In the genomic region with DNA sequence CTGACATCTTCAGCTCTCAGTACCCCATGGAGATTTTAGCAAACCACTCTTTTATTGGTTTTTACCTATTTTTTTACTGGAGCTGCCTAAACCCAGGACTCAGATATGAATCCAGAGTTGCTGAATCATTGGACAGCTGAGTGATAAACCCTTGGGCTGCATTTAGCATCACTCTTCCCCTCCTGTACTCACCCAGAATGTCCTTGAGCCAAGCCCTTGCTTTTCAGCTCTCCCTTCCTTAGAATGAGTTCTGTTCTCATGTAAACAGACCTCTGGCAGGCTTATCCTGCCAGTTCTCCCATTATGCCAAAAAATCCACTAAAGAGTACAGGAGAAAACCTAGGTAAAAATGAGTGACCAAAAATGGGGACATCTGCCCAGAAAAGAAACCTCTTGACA, we compare ENCODE assay signal across 15 cellular contexts.
"Had no signal": no experiment of that assay in that cellular context is flagged by ENCODE, and none has a peak within 500 bp of the region (broad histone marks: within the 10 kb centered on the region; RNA-seq: fewer than 3 reads in every experiment).

No MANE protein-coding gene starts in this region.

- H3K36me3 ChIP-seq: brain microvascular endothelial cell, left lung, right lobe of liver, tibial artery had no signal

- H3K4me1 ChIP-seq: left lung, psoas muscle, right lobe of liver, tibial artery had no signal

- H3K9me3 Mint-ChIP-seq: activated naive CD8-positive, alpha-beta T cell treated with anti-CD3 and anti-CD28 coated beads for 36 hours; activated T-helper 1 cell treated with anti-CD3 and anti-CD28 coated beads, Interleukin-12 subunit alpha, Interleukin-12 subunit beta, Interleukin-2, Interleukin-4 antibody, amounts not matched to agents 30 ng/mL and 10 ng/mL and 1 ng/mL, durations not matched to agents 14 hours and 24 hours and 36 hours; T-helper 2 cell treated with Interferon-gamma antibody and Interleukin-4, amounts not matched to agents 5 μg/mL and 100 μg/mL, for 36 hours had no signal

- ATAC-seq: left lung, right lobe of liver had no signal

- H3K4me1 Mint-ChIP-seq: activated naive CD8-positive, alpha-beta T cell treated with anti-CD3 and anti-CD28 coated beads for 36 hours had no signal

- H3K9me3 ChIP-seq: left lung, psoas muscle, right lobe of liver, tibial artery had no signal

- H3K36me3 Mint-ChIP-seq: activated naive CD8-positive, alpha-beta T cell treated with anti-CD3 and anti-CD28 coated beads for 36 hours had no signal

- H3K4me3 ChIP-seq: left lung, psoas muscle, right lobe of liver, tibial artery had no signal

- DNase-seq: activated CD4-positive, alpha-beta T cell treated with anti-CD3 and anti-CD28 coated beads, Interleukin-2, amount 50 U/mL, for 1 hour; activated naive CD8-positive, alpha-beta T cell treated with anti-CD3 and anti-CD28 coated beads for 36 hours; brain microvascular endothelial cell; cerebellar nuclear complex; effector CD8-positive, alpha-beta T cell; left lung; mesenchymal stem cell; psoas muscle; right lobe of liver; stimulated activated CD4-positive, alpha-beta T cell treated with anti-CD3 and anti-CD28 coated beads, Interleukin-12 subunit alpha, Interleukin-12 subunit beta, amount 100 ng/mL, for 4 hours; stimulated activated CD4-positive, alpha-beta T cell treated with anti-CD3 and anti-CD28 coated beads, Interleukin-2, amount 100 ng/mL, for 24 hours; tibial artery had no signal

- H3K27ac ChIP-seq: brain microvascular endothelial cell, left lung, psoas muscle, right lobe of liver had no signal

- H3K27ac Mint-ChIP-seq: activated naive CD8-positive, alpha-beta T cell treated with anti-CD3 and anti-CD28 coated beads for 36 hours; activated T-helper 1 cell treated with anti-CD3 and anti-CD28 coated beads, Interleukin-12 subunit alpha, Interleukin-12 subunit beta, Interleukin-2, Interleukin-4 antibody, amounts not matched to agents 30 ng/mL and 10 ng/mL and 1 ng/mL, durations not matched to agents 14 hours and 24 hours and 36 hours; nephron; T-helper 2 cell treated with Interferon-gamma antibody and Interleukin-4, amounts not matched to agents 5 μg/mL and 100 μg/mL, for 36 hours had no signal

- H3K4me3 Mint-ChIP-seq: activated naive CD8-positive, alpha-beta T cell treated with anti-CD3 and anti-CD28 coated beads for 36 hours; activated T-helper 1 cell treated with anti-CD3 and anti-CD28 coated beads, Interleukin-12 subunit alpha, Interleukin-12 subunit beta, Interleukin-2, Interleukin-4 antibody, amounts not matched to agents 30 ng/mL and 10 ng/mL and 1 ng/mL, durations not matched to agents 14 hours and 24 hours and 36 hours; nephron; T-helper 2 cell treated with Interferon-gamma antibody and Interleukin-4, amounts not matched to agents 5 μg/mL and 100 μg/mL, for 36 hours had no signal

- H3K27me3 ChIP-seq: brain microvascular endothelial cell, left lung, right lobe of liver, tibial artery had no signal
